11 cellular contexts compared by ENCODE assay signal in genomic region chr19:51166846-51167490, GRCh38. TPM values are rescaled to one million over a fixed set of nuclear protein-coding genes. Genes with fewer than 3 reads are reported as not detected.
DNase-seq lines count a peak whose midpoint lies in the region; ATAC-seq and TF ChIP-seq lines count a peak whose summit lies in the region.
"Had no signal": no experiment of that assay in that cellular context is flagged by ENCODE, and none has a peak within 500 bp of the region (broad histone marks: within the 10 kb centered on the region; RNA-seq: fewer than 3 reads in every experiment).

No MANE protein-coding gene starts in this region.

- intact Hi-C loops in colonic mucosa (cut with DNase I) = no loop called here

- H3K27me3 Mint-ChIP-seq in GM23338 (ENCODE audit: insufficient read depth, low read depth, poor library complexity) = peaks cover 4% of the 10 kb centered on the region

- no peak overlapping the region for H3K9ac ChIP-seq in colonic mucosa (ENCODE audit: low read depth in 2 of 2, low read length in 2 of 2)

- peaks cover 25% of the 10 kb centered on the region for H3K9me3 Mint-ChIP-seq in GM23338

- H3K4me3 Mint-ChIP-seq in GM23338 = no peak overlapping the region

- ATAC-seq in HG03342 (IDR thresholded peaks at IDR 0.05; ENCODE audit: unreplicated experiment) = no peak
- no peak for ATAC-seq in GM23338

- no peaks in the 10 kb centered on the region for H3K9me2 ChIP-seq in GM23338 (ENCODE audit: insufficient read depth)

- no peaks in the 10 kb centered on the region for H3K4me1 Mint-ChIP-seq in GM23338

- no peak overlapping the region for H3K4me3 ChIP-seq in colonic mucosa
- no peak overlapping the region for H3K4me3 ChIP-seq in GM23338

- H3K4me1 ChIP-seq in colonic mucosa (no peaks in the 10 kb centered on the region), GM23338 (ENCODE audit: insufficient read depth) (no peaks in the 10 kb centered on the region)

- H3K79me2 ChIP-seq in GM23338 (replicated peaks; ENCODE audit: insufficient read depth) = no peaks in the 10 kb centered on the region

- H3K27ac ChIP-seq in colonic mucosa = no peak overlapping the region
- H3K27ac ChIP-seq in GM23338 (ENCODE audit: low read depth) = no peak overlapping the region
- H3K27ac ChIP-seq: 22Rv1 had no signal

- no peaks in the 10 kb centered on the region for H3K9me3 ChIP-seq in colonic mucosa

- H3F3A ChIP-seq in GM23338 (replicated peaks; ENCODE audit: low read depth) = no peaks in the 10 kb centered on the region

- H4K20me1 ChIP-seq in GM23338 (replicated peaks; ENCODE audit: insufficient read depth) = no peaks in the 10 kb centered on the region

- DNase-seq in NK-92 treated with Interleukin-12 subunit alpha and Interleukin-12 subunit beta, amount 100 ng/mL, for 24 hours (lab: John Stamatoyannopoulos, UW) = peak; percentile 81
- DNase-seq in NK-92 (lab: John Stamatoyannopoulos, UW; ENCODE audit: unreplicated experiment) (no peak), RPMI8226 (peak; percentile 63), colonic mucosa (peak; percentile 31), NCI-H2029 (lab: John Stamatoyannopoulos, UW) (no peak), GM23338 (ENCODE audit: low spot score) (no peak)
- peak; percentile 5 to 19 for DNase-seq in stimulated activated CD8-positive, alpha-beta memory T cell treated with anti-CD3 and anti-CD28 coated beads, Interleukin-15, amount 100 ng/mL, for 48 hours (ENCODE audit: low read depth in 2 of 2)
- DNase-seq: dermis blood vessel endothelial cell, NCI-H526 treated with DMSO at 0.1 percent for 48 hours had no signal

- TF ChIP-seq CTCF in colonic mucosa (IDR thresholded peaks at IDR 0.05) (no peak), GM23338 (conservative IDR thresholded peaks at IDR 0.05; ENCODE audit: low read depth in 2 of 2) (no peak)

- peaks cover 11% of the 10 kb centered on the region; the same call in 2 of the 3 replicates for H3K36me3 Mint-ChIP-seq in GM23338 (ENCODE audit: low read depth)

- no peak overlapping the region for H3K27ac Mint-ChIP-seq in GM23338

- H3K27me3 ChIP-seq in colonic mucosa (no peaks in the 10 kb centered on the region), GM23338 (ENCODE audit: insufficient read depth) (no peaks in the 10 kb centered on the region)

- H3K36me3 ChIP-seq in colonic mucosa (no peaks in the 10 kb centered on the region), GM23338 (ENCODE audit: insufficient read depth) (no peaks in the 10 kb centered on the region)

- H2AFZ ChIP-seq in GM23338 = no peak overlapping the region

- no peak overlapping the region for H3K4me2 ChIP-seq in GM23338

TF ChIP-seq in GM23338, 12 proteins besides CTCF, POLR2A, EP300 and RAD21:
- TF ChIP-seq REST (IDR thresholded peaks at IDR 0.05; ENCODE audit: unreplicated experiment) (no peak), POLR2AphosphoS5 (IDR thresholded peaks at IDR 0.05; ENCODE audit: low read depth) (no peak), STAT1 (IDR thresholded peaks at IDR 0.05; ENCODE audit: unreplicated experiment) (no peak), ZNF331 (CRISPR knock-in tag; IDR thresholded peaks at IDR 0.05; ENCODE audit: low read depth) (no peak), ETS1 (IDR thresholded peaks at IDR 0.05) (no peak)
TF ChIP-seq in GM23338: peak in this region for 0.

RNA-seq across cellular contexts. Expression of gene SIGLEC7, which starts 24.9 kb away (rescaled TPM):
- 1 to 10 TPM in 1 of 2 donors, under 1 TPM in 1; 0.35 to 1.0 TPM for total RNA-seq in colonic mucosa
- not detected in 2 replicates for total RNA-seq in GM23338 (2014; rRNA removed; shearing (Covaris generic))
- not detected in 2 replicates for polyA plus RNA-seq in GM23338 (2016; fragmentation: Nextera tagmentation; extraction: Ambion mirVana)
- total RNA-seq: dermis blood vessel endothelial cell had no signal

RNA-seq across cellular contexts. Expression of gene SIGLEC9, which starts 42.3 kb away (rescaled TPM):
- total RNA-seq in colonic mucosa = 1 to 10 TPM in 1 of 2 donors, under 1 TPM in 1; 0.86 to 1.7 TPM
- total RNA-seq in GM23338 (2014; rRNA removed; shearing (Covaris generic)) = not detected in 2 replicates
- polyA plus RNA-seq in GM23338 (2016; fragmentation: Nextera tagmentation; extraction: Ambion mirVana) = not detected in 2 replicates
- total RNA-seq: dermis blood vessel endothelial cell had no signal

RNA-seq across cellular contexts. Expression of gene CD33, which starts 57.9 kb away (rescaled TPM):
- 1 to 10 TPM; 2.0 to 3.5 TPM for total RNA-seq in colonic mucosa
- 0.12 and 0.45 TPM in 2 replicates for total RNA-seq in GM23338 (2014; rRNA removed; shearing (Covaris generic))
- polyA plus RNA-seq in GM23338 (2016; fragmentation: Nextera tagmentation; extraction: Ambion mirVana) = 0.30 TPM in 1 of 2 replicates, not detected in the other
- total RNA-seq: dermis blood vessel endothelial cell had no signal

RNA-seq across cellular contexts. Expression of gene CTU1, which starts 58.8 kb away (rescaled TPM):
- total RNA-seq in colonic mucosa = 10 to 100 TPM in 1 of 2 donors, 1 to 10 TPM in 1; 6.1 to 11.8 TPM
- total RNA-seq in GM23338 (2014; rRNA removed; shearing (Covaris generic)) = 15.6 and 18.8 TPM in 2 replicates
- polyA plus RNA-seq in GM23338 (2016; fragmentation: Nextera tagmentation; extraction: Ambion mirVana) = 3.7 and 11.0 TPM in 2 replicates

Comparison
In these comparisons a context has a peak if more than half of its experiments do, and no peak if none do; other contexts are left out.
1. DNase-seq: peak in NK-92 treated with Interleukin-12 subunit alpha and Interleukin-12 subunit beta, amount 100 ng/mL, for 24 hours (single experiment), RPMI8226 (single experiment), colonic mucosa (single experiment) and stimulated activated CD8-positive, alpha-beta memory T cell treated with anti-CD3 and anti-CD28 coated beads, Interleukin-15, amount 100 ng/mL, for 48 hours (2 of 2); none in NK-92 (single experiment), NCI-H2029 (single experiment) and GM23338 (single experiment).